ENCODE assay signal across 17 cellular contexts in genomic region chr9:279674-280073, GRCh38.
"Had no signal": no experiment of that assay in that cellular context is flagged by ENCODE, and none has a peak within 500 bp of the region (broad histone marks: within the 10 kb centered on the region; RNA-seq: fewer than 3 reads in every experiment).

No MANE protein-coding gene starts in this region.

- H3K36me3 ChIP-seq: tibial artery had no signal

- DNase-seq: activated CD4-positive, CD25-positive, alpha-beta regulatory T cell treated with anti-CD3 and anti-CD28 coated beads, Interleukin-2, amount 50 U/mL, for 72 hours; activated gamma-delta T cell treated with Interleukin-2 at 50 U/mL for 16 hours; activated T-cell treated with anti-CD3 and anti-CD28 coated beads, Interleukin-2, amount 50 U/mL, for 72 hours; body of pancreas; central memory CD4-positive, alpha-beta T cell; kidney; nephron progenitor cell; occipital lobe; posterior cingulate gyrus; stimulated activated naive CD4-positive, alpha-beta T cell; substantia nigra; tibial artery had no signal

- H3K27ac ChIP-seq: body of pancreas, tibial artery had no signal

- H3K9me3 Mint-ChIP-seq: activated T-cell treated with anti-CD3 and anti-CD28 coated beads, Interleukin-2, amount 50 U/mL, for 72 hours; mesothelial cell of epicardium; nephron progenitor cell had no signal

- FAIRE-seq: frontal cortex, kidney, urothelium cell line had no signal

- H3K4me1 Mint-ChIP-seq: nephron progenitor cell had no signal

- H3K4me1 ChIP-seq: body of pancreas, tibial artery had no signal

- ATAC-seq: body of pancreas, left lobe of liver had no signal

- H3K27me3 ChIP-seq: body of pancreas, tibial artery had no signal

- H3K9me3 ChIP-seq: body of pancreas, tibial artery had no signal

- H3K4me3 ChIP-seq: body of pancreas, coronary artery, tibial artery had no signal

- H3K27ac Mint-ChIP-seq: activated T-cell treated with anti-CD3 and anti-CD28 coated beads, Interleukin-2, amount 50 U/mL, for 72 hours; mesothelial cell of epicardium; nephron progenitor cell had no signal

- H3K4me3 Mint-ChIP-seq: mesothelial cell of epicardium, nephron progenitor cell had no signal
